In the genomic region with DNA sequence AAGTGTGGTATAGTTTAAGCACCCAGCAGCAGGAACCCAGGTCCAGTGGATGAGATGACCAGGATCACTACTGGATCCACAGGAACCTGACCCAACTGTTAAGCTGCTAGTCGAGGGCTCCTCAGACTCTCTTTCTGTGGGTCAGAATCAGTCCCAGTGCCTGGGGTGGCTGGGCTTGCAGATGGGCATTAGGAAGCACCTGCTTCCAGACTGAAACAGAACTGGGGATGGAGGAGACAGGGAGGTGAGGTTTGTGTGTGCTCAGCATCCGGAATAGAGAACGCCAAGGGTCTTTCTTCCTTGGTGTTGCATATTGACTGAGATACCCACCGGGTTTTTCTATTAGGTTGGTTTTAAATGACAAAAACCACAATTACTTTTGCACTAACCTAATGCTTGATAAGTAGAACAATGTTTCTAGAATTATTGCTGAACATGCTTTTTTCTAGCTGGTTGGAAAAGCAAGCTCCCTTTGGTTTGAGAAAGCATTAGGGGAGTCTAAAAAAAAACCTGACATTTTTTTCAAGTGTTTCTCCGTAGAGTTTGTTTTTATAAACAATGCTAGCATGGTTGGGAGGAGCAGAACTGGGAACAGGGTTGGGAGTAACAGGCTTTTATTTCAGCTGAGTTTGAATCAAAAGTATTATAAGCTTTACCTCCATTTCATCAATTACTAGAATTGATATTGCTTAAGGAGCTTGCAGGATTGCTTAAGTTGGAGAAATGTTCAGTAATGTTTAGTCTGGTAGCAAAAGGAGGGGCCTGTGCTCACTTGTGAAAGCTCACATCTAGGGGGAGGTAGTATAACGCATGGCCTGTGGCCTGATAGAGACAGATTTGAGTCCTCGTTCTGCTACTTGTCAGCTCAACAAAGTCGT, we compare ENCODE assay signal across 10 cellular contexts. TPM values are rescaled to one million over a fixed set of nuclear protein-coding genes. Genes with fewer than 3 reads are reported as not detected.
A peak's percentile ranks its signal among the peaks of the same experiment; 100 is the strongest.
DNase-seq lines count a peak whose midpoint lies in the region; TF ChIP-seq lines count a peak whose summit lies in the region.
"Had no signal": no experiment of that assay in that cellular context is flagged by ENCODE, and none has a peak within 500 bp of the region (broad histone marks: within the 10 kb centered on the region; RNA-seq: fewer than 3 reads in every experiment).

No MANE protein-coding gene starts in this region.

- H3K4me2 ChIP-seq in DOHH2 (ENCODE audit: low read length): peak overlapping the region; percentile 94
- no peak overlapping the region for H3K4me2 ChIP-seq in parathyroid adenoma (ENCODE audit: low read length)

- H3K9ac ChIP-seq in duodenal mucosa (ENCODE audit: low read depth in 1 of 2, low read length in 2 of 2) (peak overlapping the region in 1 of 2 donors; percentile 6), parathyroid adenoma (no peak overlapping the region)

- H3K27me3 ChIP-seq in DOHH2 (ENCODE audit: control insufficient read depth, low read length) (no peaks in the 10 kb centered on the region), duodenal mucosa (ENCODE audit: control insufficient read depth in 1 of 2, insufficient read depth in 2 of 2, low read length in 2 of 2) (no peaks in the 10 kb centered on the region), parathyroid adenoma (ENCODE audit: control insufficient read depth, insufficient read depth, low read length) (no peaks in the 10 kb centered on the region)

- H3K4me1 Mint-ChIP-seq in activated T-cell treated with anti-CD3 and anti-CD28 coated beads, Interleukin-2, amount 50 U/mL, for 24 hours (ENCODE audit: low read depth): no peaks in the 10 kb centered on the region
- no peaks in the 10 kb centered on the region for H3K4me1 Mint-ChIP-seq in activated CD4-positive, alpha-beta memory T cell treated with anti-CD3 and anti-CD28 coated beads for 36 hours (ENCODE audit: low read depth)
- no peaks in the 10 kb centered on the region for H3K4me1 Mint-ChIP-seq in activated CD4-positive, alpha-beta T cell treated with anti-CD3 and anti-CD28 coated beads, Interleukin-2, amount 10 ng/mL, durations not matched to agents 24 days and 14 days
- H3K4me1 Mint-ChIP-seq: activated naive CD4-positive, alpha-beta T cell treated with anti-CD3 and anti-CD28 coated beads, Interleukin-2, amount 50 U/mL, for 24 hours had no signal

- peak overlapping the region; percentile 93 for H3K27ac ChIP-seq in DOHH2 (ENCODE audit: low read depth, low read length)
- no peak overlapping the region for H3K27ac ChIP-seq in duodenal mucosa (ENCODE audit: low read depth, low read length)
- H3K27ac ChIP-seq in parathyroid adenoma: no peak overlapping the region

- POLR2A ChIA-PET in activated CD4-positive, alpha-beta memory T cell treated with anti-CD3 and anti-CD28 coated beads for 36 hours (lab: Charles Lee): no interaction called here

- H3K9me3 Mint-ChIP-seq in activated T-cell treated with anti-CD3 and anti-CD28 coated beads, Interleukin-2, amount 50 U/mL, for 24 hours: no peaks in the 10 kb centered on the region
- no peaks in the 10 kb centered on the region for H3K9me3 Mint-ChIP-seq in activated CD4-positive, alpha-beta memory T cell treated with anti-CD3 and anti-CD28 coated beads for 36 hours
- H3K9me3 Mint-ChIP-seq in activated CD4-positive, alpha-beta T cell treated with anti-CD3 and anti-CD28 coated beads, Interleukin-2, amount 10 ng/mL, durations not matched to agents 24 days and 14 days: no peaks in the 10 kb centered on the region
- H3K9me3 Mint-ChIP-seq: activated naive CD4-positive, alpha-beta T cell treated with anti-CD3 and anti-CD28 coated beads, Interleukin-2, amount 50 U/mL, for 24 hours had no signal

- H3K27me3 Mint-ChIP-seq in activated T-cell treated with anti-CD3 and anti-CD28 coated beads, Interleukin-2, amount 50 U/mL, for 24 hours: peaks cover 23% of the 10 kb centered on the region
- peaks cover 14% of the 10 kb centered on the region for H3K27me3 Mint-ChIP-seq in activated CD4-positive, alpha-beta memory T cell treated with anti-CD3 and anti-CD28 coated beads for 36 hours
- H3K27me3 Mint-ChIP-seq in activated CD4-positive, alpha-beta T cell treated with anti-CD3 and anti-CD28 coated beads, Interleukin-2, amount 10 ng/mL, durations not matched to agents 24 days and 14 days: peaks cover 19% of the 10 kb centered on the region

- H2AFZ ChIP-seq in parathyroid adenoma: peak overlapping the region; percentile 36

- H3K4me3 ChIP-seq in DOHH2 (ENCODE audit: low read length) (peak overlapping the region; percentile 76), duodenal mucosa (ENCODE audit: low read depth in 1 of 2, low read length in 2 of 2) (peak overlapping the region; percentile 9 to 50), parathyroid adenoma (ENCODE audit: low read depth, low read length) (no peak overlapping the region)

- DNase-seq in MV-4-11 (lab: John Stamatoyannopoulos, UW): peak; percentile 72
- no peak for DNase-seq in activated T-cell treated with anti-CD3 and anti-CD28 coated beads, Interleukin-2, amount 50 U/mL, for 24 hours
- DNase-seq in activated CD4-positive, alpha-beta memory T cell treated with anti-CD3 and anti-CD28 coated beads for 36 hours: no peak
- DNase-seq in activated CD4-positive, alpha-beta T cell treated with anti-CD3 and anti-CD28 coated beads, Interleukin-2, amount 10 ng/mL, durations not matched to agents 24 days and 14 days: no peak
- no peak for DNase-seq in GM19240 (ENCODE audit: insufficient read length, low spot score)
- DNase-seq: NCI-H2107 had no signal

- H3K9me3 ChIP-seq in DOHH2 (ENCODE audit: control insufficient read depth, insufficient read depth, low read length) (no peaks in the 10 kb centered on the region), duodenal mucosa (ENCODE audit: control insufficient read depth in 1 of 2, low read length in 2 of 2) (no peaks in the 10 kb centered on the region), parathyroid adenoma (ENCODE audit: control insufficient read depth, low read length) (no peaks in the 10 kb centered on the region)

- H3F3A ChIP-seq in DOHH2 (ENCODE audit: control insufficient read depth, insufficient read depth): peaks cover 22% of the 10 kb centered on the region

- H3K4me1 ChIP-seq in DOHH2 (ENCODE audit: control insufficient read depth, low read length) (peaks cover 81% of the 10 kb centered on the region), duodenal mucosa (ENCODE audit: control insufficient read depth in 1 of 2, insufficient read depth in 2 of 2, low read length in 2 of 2) (peaks cover 0 to 6% of the 10 kb centered on the region in 2 donors), parathyroid adenoma (peaks cover 11% of the 10 kb centered on the region)

- no peak overlapping the region for H3K27ac Mint-ChIP-seq in activated T-cell treated with anti-CD3 and anti-CD28 coated beads, Interleukin-2, amount 50 U/mL, for 24 hours
- no peak overlapping the region for H3K27ac Mint-ChIP-seq in activated CD4-positive, alpha-beta memory T cell treated with anti-CD3 and anti-CD28 coated beads for 36 hours
- no peak overlapping the region for H3K27ac Mint-ChIP-seq in activated CD4-positive, alpha-beta T cell treated with anti-CD3 and anti-CD28 coated beads, Interleukin-2, amount 10 ng/mL, durations not matched to agents 24 days and 14 days
- H3K27ac Mint-ChIP-seq: activated naive CD4-positive, alpha-beta T cell treated with anti-CD3 and anti-CD28 coated beads, Interleukin-2, amount 50 U/mL, for 24 hours had no signal

- CTCF ChIA-PET in activated CD4-positive, alpha-beta memory T cell treated with anti-CD3 and anti-CD28 coated beads for 36 hours (lab: Charles Lee): no interaction called here

- H3K79me2 ChIP-seq in DOHH2 (ENCODE audit: control insufficient read depth, low read length) (peaks cover 35% of the 10 kb centered on the region), parathyroid adenoma (no peaks in the 10 kb centered on the region)

- no peaks in the 10 kb centered on the region for H3K9me2 ChIP-seq in DOHH2 (replicated peaks; ENCODE audit: control insufficient read depth, low read length)

- intact Hi-C loops in activated CD4-positive, alpha-beta memory T cell treated with anti-CD3 and anti-CD28 coated beads for 36 hours (cut with micrococcal nuclease): no loop called here
- intact Hi-C loops in activated CD4-positive, alpha-beta T cell treated with anti-CD3 and anti-CD28 coated beads, Interleukin-2, amount 10 ng/mL, durations not matched to agents 24 days and 14 days (cut with micrococcal nuclease): no loop called here

- no peaks in the 10 kb centered on the region for H4K20me1 ChIP-seq in DOHH2 (ENCODE audit: control insufficient read depth, insufficient read depth, low read depth, low read length)

- peak; percentile 31 for TF ChIP-seq CTCF in DOHH2 (IDR thresholded peaks at IDR 0.05; ENCODE audit: low read depth, low read length, poor library complexity, severe bottlenecking)
- no peak for TF ChIP-seq CTCF in parathyroid adenoma (IDR thresholded peaks at IDR 0.05)

- H3K36me3 ChIP-seq in DOHH2 (ENCODE audit: control insufficient read depth, low read length) (peaks cover 15% of the 10 kb centered on the region), duodenal mucosa (ENCODE audit: control insufficient read depth in 1 of 2, insufficient read depth in 2 of 2, low read length in 2 of 2) (no peaks in the 10 kb centered on the region), parathyroid adenoma (ENCODE audit: control insufficient read depth, insufficient read depth, low read length) (no peaks in the 10 kb centered on the region)

- no peaks in the 10 kb centered on the region for H3K36me3 Mint-ChIP-seq in activated T-cell treated with anti-CD3 and anti-CD28 coated beads, Interleukin-2, amount 50 U/mL, for 24 hours (ENCODE audit: low read depth)
- H3K36me3 Mint-ChIP-seq in activated CD4-positive, alpha-beta memory T cell treated with anti-CD3 and anti-CD28 coated beads for 36 hours: no peaks in the 10 kb centered on the region
- H3K36me3 Mint-ChIP-seq in activated CD4-positive, alpha-beta T cell treated with anti-CD3 and anti-CD28 coated beads, Interleukin-2, amount 10 ng/mL, durations not matched to agents 24 days and 14 days (ENCODE audit: low read depth): no peaks in the 10 kb centered on the region
- H3K36me3 Mint-ChIP-seq: activated naive CD4-positive, alpha-beta T cell treated with anti-CD3 and anti-CD28 coated beads, Interleukin-2, amount 50 U/mL, for 24 hours had no signal

- no peak overlapping the region for H3K4me3 Mint-ChIP-seq in activated T-cell treated with anti-CD3 and anti-CD28 coated beads, Interleukin-2, amount 50 U/mL, for 24 hours
- no peak overlapping the region for H3K4me3 Mint-ChIP-seq in activated CD4-positive, alpha-beta memory T cell treated with anti-CD3 and anti-CD28 coated beads for 36 hours
- H3K4me3 Mint-ChIP-seq in activated CD4-positive, alpha-beta T cell treated with anti-CD3 and anti-CD28 coated beads, Interleukin-2, amount 10 ng/mL, durations not matched to agents 24 days and 14 days: no peak overlapping the region
- H3K4me3 Mint-ChIP-seq: activated naive CD4-positive, alpha-beta T cell treated with anti-CD3 and anti-CD28 coated beads, Interleukin-2, amount 50 U/mL, for 24 hours had no signal

RNA-seq across cellular contexts. Expression of a gene that starts 0.9 kb away (rescaled TPM):
- not detected for total RNA-seq in activated CD4-positive, alpha-beta memory T cell treated with anti-CD3 and anti-CD28 coated beads for 36 hours
- 0.19 TPM in 1 of 2 replicates, not detected in the other for total RNA-seq in activated CD4-positive, alpha-beta T cell treated with anti-CD3 and anti-CD28 coated beads, Interleukin-2, amount 10 ng/mL, durations not matched to agents 24 days and 14 days
